32 cellular contexts compared by ENCODE assay signal in genomic region chr18:57188851-57189565, GRCh38. TPM values are rescaled to one million over a fixed set of nuclear protein-coding genes. Genes with fewer than 3 reads are reported as not detected.
"Had no signal": no experiment of that assay in that cellular context is flagged by ENCODE, and none has a peak within 500 bp of the region (broad histone marks: within the 10 kb centered on the region; RNA-seq: fewer than 3 reads in every experiment).

No MANE protein-coding gene starts in this region.

- H3K4me1 ChIP-seq: left ventricle myocardium inferior, suprapubic skin, tibial artery, uterus had no signal

- H3K9me3 Mint-ChIP-seq: type B pancreatic cell had no signal

- ATAC-seq: natural killer cell; right cardiac atrium; sciatic nerve; stimulated activated naive B cell treated with anti-CD40 and anti-IgM and Interleukin-4, amounts not matched to agents 10 μg/mL and 1 μg/mL and 100 μg/mL, for 72 hours; stimulated activated naive CD8-positive, alpha-beta T cell treated with anti-CD3 and anti-CD28 coated beads, Interleukin-15, Interleukin-2, amounts not matched to agents 100 U/mL and 50 U/mL, for 24 hours had no signal

- DNase-seq: hypothalamus; immature natural killer cell; kidney; left ventricle myocardium inferior; mesendoderm; naive B cell; natural killer cell; nephron progenitor cell; ovary; right cardiac atrium; stimulated activated CD4-positive, alpha-beta T cell treated with anti-CD3 and anti-CD28 coated beads, Interleukin-12 subunit alpha, Interleukin-12 subunit beta, amount 100 ng/mL, for 4 hours; stimulated activated CD4-positive, alpha-beta T cell treated with anti-CD3 and anti-CD28 coated beads, Interleukin-15, amount 100 ng/mL, for 24 hours; stimulated activated CD4-positive, alpha-beta T cell treated with anti-CD3 and anti-CD28 coated beads, Interleukin-2, amount 100 ng/mL, for 24 hours; stimulated activated CD4-positive, alpha-beta T cell treated with anti-CD3 and anti-CD28 coated beads, Interleukin-4, amount 100 ng/mL, for 1 hour; stimulated activated naive B cell treated with anti-CD40 and anti-IgM and Interleukin-4, amounts not matched to agents 10 μg/mL and 1 μg/mL and 100 μg/mL, for 72 hours; stimulated activated naive CD8-positive, alpha-beta T cell treated with anti-CD3 and anti-CD28 coated beads, Interleukin-15, Interleukin-2, amounts not matched to agents 100 U/mL and 50 U/mL, for 24 hours; tibial artery; uterus had no signal

- H3K36me3 Mint-ChIP-seq: mesothelial cell of epicardium, type B pancreatic cell had no signal

- H3K4me3 Mint-ChIP-seq: immature natural killer cell; mesothelial cell of epicardium; naive B cell; natural killer cell; nephron progenitor cell; stimulated activated naive B cell treated with anti-CD40 and anti-IgM and Interleukin-4, amounts not matched to agents 10 μg/mL and 1 μg/mL and 100 μg/mL, for 72 hours; type B pancreatic cell had no signal

- H3K27me3 Mint-ChIP-seq: progenitor cell of endocrine pancreas had no signal

- FAIRE-seq: islet of Langerhans, kidney had no signal

- H3K36me3 ChIP-seq: ovary, suprapubic skin, thoracic aorta, tibial artery, uterus had no signal

- H3K4me1 Mint-ChIP-seq: immature natural killer cell; mesothelial cell of epicardium; naive B cell; natural killer cell; nephron progenitor cell; stimulated activated naive B cell treated with anti-CD40 and anti-IgM and Interleukin-4, amounts not matched to agents 10 μg/mL and 1 μg/mL and 100 μg/mL, for 72 hours had no signal

- H3K27me3 ChIP-seq: ovary, suprapubic skin, tibial artery, uterus had no signal

- H3K4me3 ChIP-seq: left ventricle myocardium inferior, lung, ovary, skin epidermis, suprapubic skin, thoracic aorta, tibial artery, uterus had no signal

- H3K27ac Mint-ChIP-seq: immature natural killer cell; mesothelial cell of epicardium; naive B cell; natural killer cell; nephron progenitor cell; progenitor cell of endocrine pancreas; stimulated activated naive B cell treated with anti-CD40 and anti-IgM and Interleukin-4, amounts not matched to agents 10 μg/mL and 1 μg/mL and 100 μg/mL, for 72 hours; type B pancreatic cell had no signal

- H3K27ac ChIP-seq: left ventricle myocardium inferior, ovary, skin epidermis, suprapubic skin, thoracic aorta, tibial artery, uterus had no signal

- H3K9me3 ChIP-seq: uterus had no signal

RNA-seq across cellular contexts. Expression of gene BOD1L2, which starts 42.1 kb away (rescaled TPM):
- total RNA-seq: kidney, left ventricle myocardium inferior, lower leg skin, lung, mesothelial cell of epicardium, natural killer cell, omental fat pad, ovary, progenitor cell of endocrine pancreas, pulmonary artery endothelial cell, renal cortical epithelial cell, right cardiac atrium, sciatic nerve, suprapubic skin, thoracic aorta, ureter, uterus had no signal
- polyA plus RNA-seq: immature natural killer cell, lung, ovary, right cardiac atrium had no signal
